ENCODE assay signal across 36 cellular contexts in the genomic region with DNA sequence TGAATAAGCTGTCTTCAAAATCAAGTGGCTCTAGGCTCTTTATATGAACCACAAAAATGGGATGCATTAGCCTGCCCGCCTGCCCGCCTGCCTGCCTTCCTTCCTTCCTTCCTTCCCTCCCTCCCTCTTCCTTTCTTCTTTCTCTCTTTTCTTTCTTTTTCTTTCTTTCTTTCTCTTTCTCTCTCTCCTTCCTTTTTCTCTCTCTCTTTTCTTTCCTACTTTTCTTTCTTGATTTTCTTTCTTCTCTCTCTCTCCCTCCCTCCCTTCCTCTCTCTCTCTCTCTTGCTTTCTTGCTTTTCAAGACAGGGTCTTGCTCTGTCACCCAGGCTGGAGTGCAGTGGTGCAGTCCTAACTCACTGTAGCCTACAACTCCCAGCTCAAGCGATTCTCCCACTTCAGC. TPM values are rescaled to one million over a fixed set of nuclear protein-coding genes. Genes with fewer than 3 reads are reported as not detected.
"Had no signal": no experiment of that assay in that cellular context is flagged by ENCODE, and none has a peak within 500 bp of the region (broad histone marks: within the 10 kb centered on the region; RNA-seq: fewer than 3 reads in every experiment).

No MANE protein-coding gene starts in this region.

- H3K27me3 ChIP-seq: adrenal gland, cardiac muscle cell had no signal

- H3K27ac Mint-ChIP-seq: activated CD4-positive, alpha-beta memory T cell treated with anti-CD3 and anti-CD28 coated beads, Interleukin-2, amount 10 ng/mL, durations not matched to agents 7 days and 5 days; activated CD4-positive, alpha-beta T cell treated with anti-CD3 and anti-CD28 coated beads for 36 hours; activated CD8-positive, alpha-beta memory T cell treated with anti-CD3 and anti-CD28 coated beads, Interleukin-2, amount 10 ng/mL, durations not matched to agents 7 days and 5 days; activated CD8-positive, alpha-beta T cell treated with anti-CD3 and anti-CD28 coated beads, Interleukin-2, amount 10 ng/mL, durations not matched to agents 7 days and 5 days; activated naive CD4-positive, alpha-beta T cell treated with anti-CD3 and anti-CD28 coated beads, Interleukin-2, amount 50 U/mL, for 72 hours; activated naive CD8-positive, alpha-beta T cell treated with anti-CD3 and anti-CD28 coated beads for 36 hours; activated T-cell treated with anti-CD3 and anti-CD28 coated beads, Interleukin-2, amount 50 U/mL, for 24 hours; activated T-helper 2 cell treated with anti-CD3 and anti-CD28 coated beads, Interferon-gamma antibody, Interleukin-2, Interleukin-4, amounts not matched to agents 10 μg/mL and 5 μg/mL and 100 μg/mL, durations not matched to agents 14 hours and 24 hours and 36 hours; brain; T-helper 1 cell treated with Interleukin-12 subunit alpha and Interleukin-12 subunit beta and Interleukin-4 antibody, amounts not matched to agents 30 μg/mL and 1 μg/mL, for 36 hours; T-helper 2 cell treated with Interferon-gamma antibody and Interleukin-4, amounts not matched to agents 5 μg/mL and 100 μg/mL, for 36 hours; WTC11 had no signal

- H3K27me3 Mint-ChIP-seq: activated CD4-positive, alpha-beta memory T cell treated with anti-CD3 and anti-CD28 coated beads, Interleukin-2, amount 10 ng/mL, durations not matched to agents 7 days and 5 days; activated CD8-positive, alpha-beta memory T cell treated with anti-CD3 and anti-CD28 coated beads, Interleukin-2, amount 10 ng/mL, durations not matched to agents 7 days and 5 days had no signal

- H3K36me3 Mint-ChIP-seq: activated CD8-positive, alpha-beta memory T cell treated with anti-CD3 and anti-CD28 coated beads, Interleukin-2, amount 10 ng/mL, durations not matched to agents 7 days and 5 days had no signal

- H3K4me3 Mint-ChIP-seq: activated CD4-positive, alpha-beta memory T cell treated with anti-CD3 and anti-CD28 coated beads, Interleukin-2, amount 10 ng/mL, durations not matched to agents 7 days and 5 days; activated CD4-positive, alpha-beta T cell treated with anti-CD3 and anti-CD28 coated beads for 36 hours; activated CD8-positive, alpha-beta memory T cell treated with anti-CD3 and anti-CD28 coated beads, Interleukin-2, amount 10 ng/mL, durations not matched to agents 7 days and 5 days; activated CD8-positive, alpha-beta T cell treated with anti-CD3 and anti-CD28 coated beads, Interleukin-2, amount 10 ng/mL, durations not matched to agents 7 days and 5 days; activated naive CD8-positive, alpha-beta T cell treated with anti-CD3 and anti-CD28 coated beads for 36 hours; activated T-cell treated with anti-CD3 and anti-CD28 coated beads, Interleukin-2, amount 50 U/mL, for 24 hours; brain; central memory CD8-positive, alpha-beta T cell; T-helper 1 cell treated with Interleukin-12 subunit alpha and Interleukin-12 subunit beta and Interleukin-4 antibody, amounts not matched to agents 30 μg/mL and 1 μg/mL, for 36 hours; T-helper 2 cell treated with Interferon-gamma antibody and Interleukin-4, amounts not matched to agents 5 μg/mL and 100 μg/mL, for 36 hours; WTC11 had no signal

- H3K27ac ChIP-seq: adrenal gland, cardiac muscle cell, WERI-Rb-1 had no signal

- H3K4me1 ChIP-seq: adrenal gland had no signal

- DNase-seq: activated CD4-positive, alpha-beta memory T cell treated with anti-CD3 and anti-CD28 coated beads, Interleukin-2, amount 10 ng/mL, durations not matched to agents 7 days and 5 days; activated CD4-positive, alpha-beta T cell treated with anti-CD3 and anti-CD28 coated beads for 1 hour; activated CD4-positive, alpha-beta T cell treated with anti-CD3 and anti-CD28 coated beads for 36 hours; activated CD4-positive, alpha-beta T cell treated with anti-CD3 and anti-CD28 coated beads for 48 hours; activated CD4-positive, alpha-beta T cell treated with anti-CD3 and anti-CD28 coated beads, Interleukin-2, amount 50 U/mL, for 48 hours; activated CD4-positive, CD25-positive, alpha-beta regulatory T cell; activated CD8-positive, alpha-beta memory T cell treated with anti-CD3 and anti-CD28 coated beads for 24 hours; activated CD8-positive, alpha-beta memory T cell treated with anti-CD3 and anti-CD28 coated beads, Interleukin-2, amount 10 ng/mL, durations not matched to agents 7 days and 5 days; activated CD8-positive, alpha-beta memory T cell treated with anti-CD3 and anti-CD28 coated beads, Interleukin-2, amount 50 U/mL, for 48 hours; activated CD8-positive, alpha-beta T cell treated with anti-CD3 and anti-CD28 coated beads, Interleukin-2, amount 10 ng/mL, durations not matched to agents 7 days and 5 days; activated effector memory CD4-positive, alpha-beta T cell treated with Interleukin-2 at 50 U/mL for 16 hours; activated gamma-delta T cell; activated naive CD4-positive, alpha-beta T cell treated with anti-CD3 and anti-CD28 coated beads, Interleukin-2, amount 50 U/mL, for 16 hours; activated naive CD4-positive, alpha-beta T cell treated with Interleukin-2 at 50 U/mL for 16 hours; activated naive CD8-positive, alpha-beta T cell treated with anti-CD3 and anti-CD28 coated beads for 36 hours; activated T-cell treated with anti-CD3 and anti-CD28 coated beads, Interleukin-2, amount 50 U/mL, for 24 hours; activated T-cell treated with anti-CD3 and anti-CD28 coated beads, Interleukin-2, amount 50 U/mL, for 48 hours; adrenal gland; amniotic stem cell; aorta; caudate nucleus; cerebellar nuclear complex; T-helper 1 cell; T-helper 2 cell; T-helper 9 cell; WERI-Rb-1 had no signal

- H3K36me3 ChIP-seq: adrenal gland, cardiac muscle cell, WERI-Rb-1 had no signal

- H3K4me1 Mint-ChIP-seq: activated CD4-positive, alpha-beta memory T cell treated with anti-CD3 and anti-CD28 coated beads, Interleukin-2, amount 10 ng/mL, durations not matched to agents 7 days and 5 days; activated CD4-positive, alpha-beta T cell treated with anti-CD3 and anti-CD28 coated beads for 36 hours; activated CD8-positive, alpha-beta memory T cell treated with anti-CD3 and anti-CD28 coated beads, Interleukin-2, amount 10 ng/mL, durations not matched to agents 7 days and 5 days; activated naive CD8-positive, alpha-beta T cell treated with anti-CD3 and anti-CD28 coated beads for 36 hours; brain; central memory CD8-positive, alpha-beta T cell; WTC11 had no signal

- FAIRE-seq: bronchial epithelial cell, TTC549 had no signal

- H3K4me3 ChIP-seq: adrenal gland, cardiac muscle cell had no signal

RNA-seq across cellular contexts. Expression of a gene that starts 26.9 kb away (rescaled TPM):
- total RNA-seq: activated CD4-positive, alpha-beta T cell treated with anti-CD3 and anti-CD28 coated beads for 36 hours; activated naive CD4-positive, alpha-beta T cell treated with anti-CD3 and anti-CD28 coated beads, Interleukin-2, amount 50 U/mL, for 72 hours; activated naive CD8-positive, alpha-beta T cell treated with anti-CD3 and anti-CD28 coated beads for 36 hours; activated T-helper 2 cell treated with anti-CD3 and anti-CD28 coated beads, Interferon-gamma antibody, Interleukin-2, Interleukin-4, amounts not matched to agents 10 μg/mL and 5 μg/mL and 100 μg/mL, durations not matched to agents 14 hours and 24 hours and 36 hours; bronchial epithelial cell had no signal
